ENCODE assay signal across 8 cellular contexts in the genomic region with DNA sequence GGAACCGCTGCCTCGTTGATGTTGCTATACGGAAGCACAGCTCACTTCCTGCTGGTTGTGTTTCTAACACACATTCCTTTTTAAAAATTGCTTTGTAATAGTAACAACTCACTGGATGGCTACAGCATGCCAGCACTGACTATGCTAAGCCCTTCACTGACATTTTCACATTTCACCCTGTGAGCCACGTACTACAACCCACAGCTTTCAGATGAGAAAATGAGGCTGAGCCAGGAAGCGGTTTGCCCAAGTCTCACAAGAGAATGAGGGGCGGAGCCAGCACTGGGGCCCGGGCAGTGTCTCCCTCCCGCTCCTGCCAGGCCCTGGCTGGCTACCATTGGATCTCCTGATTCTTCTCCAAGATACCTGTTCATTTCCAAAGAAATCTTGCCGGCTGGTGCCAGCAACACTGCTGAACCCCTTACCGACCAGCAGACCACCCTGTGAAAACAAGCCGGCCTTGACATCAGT. TPM values are rescaled to one million over a fixed set of nuclear protein-coding genes. Genes with fewer than 3 reads are reported as not detected.
DNase-seq lines count a peak whose midpoint lies in the region; ATAC-seq and TF ChIP-seq lines count a peak whose summit lies in the region.

No MANE protein-coding gene starts in this region.

- H3K4me3 ChIP-seq in AG10803 (ENCODE audit: low read length): no peak overlapping the region
- H3K4me3 ChIP-seq in SJCRH30: peak overlapping the region; percentile 39

- peak; percentile 90 for DNase-seq in AG10803 (ENCODE audit: low read depth)
- DNase-seq in SJCRH30: peak; percentile 87 to 89
- DNase-seq in activated naive CD4-positive, alpha-beta T cell treated with anti-CD3 and anti-CD28 coated beads, Interleukin-2, amount 10 ng/mL, durations not matched to agents 7 days and 5 days: peak; percentile 92
- peak; percentile 84 for DNase-seq in cardiac septum (ENCODE audit: low spot score)
- DNase-seq in sciatic nerve (ENCODE audit: low spot score): peak; percentile 81

- H3K4me1 ChIP-seq in SJCRH30: peaks cover 27% of the 10 kb centered on the region

- intact Hi-C loops in cardiac septum (cut with DNase I): loop anchor here (2.0 to 5.0 kb wide), 2 partner anchors 37 to 59 kb away; no protein-coding TSS in a partner anchor
- intact Hi-C loops in sciatic nerve (cut with DNase I): no loop called here

- peaks cover 27% of the 10 kb centered on the region for H3K36me3 Mint-ChIP-seq in activated naive CD4-positive, alpha-beta T cell treated with anti-CD3 and anti-CD28 coated beads, Interleukin-2, amount 10 ng/mL, durations not matched to agents 7 days and 5 days

- CTCF ChIA-PET in activated naive CD4-positive, alpha-beta T cell treated with anti-CD3 and anti-CD28 coated beads, Interleukin-2, amount 10 ng/mL, durations not matched to agents 7 days and 5 days (lab: Charles Lee): no interaction called here

- ATAC-seq in GM19043 (IDR thresholded peaks at IDR 0.05; ENCODE audit: low read depth, unreplicated experiment): peak; percentile 87
- ATAC-seq in HG03439 (IDR thresholded peaks at IDR 0.05; ENCODE audit: unreplicated experiment): peak; percentile 79
- ATAC-seq in sciatic nerve: peak; percentile 81
- ATAC-seq in HG03457 (IDR thresholded peaks at IDR 0.05; ENCODE audit: unreplicated experiment): no peak

- H3K27me3 Mint-ChIP-seq in activated naive CD4-positive, alpha-beta T cell treated with anti-CD3 and anti-CD28 coated beads, Interleukin-2, amount 10 ng/mL, durations not matched to agents 7 days and 5 days: no peaks in the 10 kb centered on the region

- no peak for TF ChIP-seq CTCF in AG10803 (conservative IDR thresholded peaks at IDR 0.05; ENCODE audit: low read length)

- H3K27me3 ChIP-seq in SJCRH30: no peaks in the 10 kb centered on the region

- H3K27ac ChIP-seq in SJCRH30: peak overlapping the region; percentile 95

- peaks cover 56% of the 10 kb centered on the region for H3K4me1 Mint-ChIP-seq in activated naive CD4-positive, alpha-beta T cell treated with anti-CD3 and anti-CD28 coated beads, Interleukin-2, amount 10 ng/mL, durations not matched to agents 7 days and 5 days

- H3K4me3 Mint-ChIP-seq in activated naive CD4-positive, alpha-beta T cell treated with anti-CD3 and anti-CD28 coated beads, Interleukin-2, amount 10 ng/mL, durations not matched to agents 7 days and 5 days: peak overlapping the region; percentile 62

- H3K36me3 ChIP-seq in SJCRH30: peaks cover 12% of the 10 kb centered on the region

- peak overlapping the region; percentile 96 for H3K27ac Mint-ChIP-seq in activated naive CD4-positive, alpha-beta T cell treated with anti-CD3 and anti-CD28 coated beads, Interleukin-2, amount 10 ng/mL, durations not matched to agents 7 days and 5 days

- 0 out of 2 replicates have a peak, but pooled peaks cover 2% of the 10 kb centered on the region for H3K9me3 ChIP-seq in SJCRH30 (replicated peaks)

- peaks cover 2% of the 10 kb centered on the region for H3K9me3 Mint-ChIP-seq in activated naive CD4-positive, alpha-beta T cell treated with anti-CD3 and anti-CD28 coated beads, Interleukin-2, amount 10 ng/mL, durations not matched to agents 7 days and 5 days

RNA-seq across cellular contexts. Expression of a gene that starts 38.3 kb away (rescaled TPM):
- 2.2 and 2.4 TPM in 2 replicates for total RNA-seq in SJCRH30 (2014; rRNA removed; shearing (Covaris generic))
- 27.2 TPM for total RNA-seq in cardiac septum
- 4.2 TPM for total RNA-seq in sciatic nerve

RNA-seq across cellular contexts. Expression of a gene that starts 51.6 kb away (rescaled TPM):
- 1.8 TPM in 2 replicates for total RNA-seq in SJCRH30 (2014; rRNA removed; shearing (Covaris generic))
- total RNA-seq in cardiac septum: 78.7 TPM
- total RNA-seq in sciatic nerve: 8.6 TPM
